ENCODE assay signal across 18 cellular contexts in the genomic region with DNA sequence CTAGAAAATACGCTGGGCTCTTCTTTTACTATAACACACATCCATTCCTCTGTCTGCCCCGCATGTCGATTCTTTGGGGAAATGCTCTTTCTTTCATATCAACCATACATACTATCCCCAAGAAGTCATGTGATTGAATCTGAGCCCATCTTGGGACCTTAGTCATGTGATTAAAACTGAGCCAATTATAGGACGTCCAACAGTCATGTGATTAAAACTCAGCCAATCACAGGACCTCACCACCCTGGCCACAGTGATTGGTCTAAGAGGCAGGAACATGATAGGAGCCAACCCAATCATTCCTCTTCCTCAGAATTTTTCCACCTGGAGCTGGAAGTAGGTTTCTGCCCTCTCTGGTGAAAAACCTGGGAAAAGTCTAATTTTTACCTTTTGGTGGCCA.
A peak's percentile ranks its signal among the peaks of the same experiment; 100 is the strongest.
DNase-seq lines count a peak whose midpoint lies in the region; ATAC-seq, FAIRE-seq and TF ChIP-seq lines count a peak whose summit lies in the region.
"Had no signal": no experiment of that assay in that cellular context is flagged by ENCODE, and none has a peak within 500 bp of the region (broad histone marks: within the 10 kb centered on the region; RNA-seq: fewer than 3 reads in every experiment).

No MANE protein-coding gene starts in this region.

- DNase-seq in DMS 273 (lab: John Stamatoyannopoulos, UW; ENCODE audit: unreplicated experiment) (peak; percentile 2), DMS 273 treated with DMSO at 0.1 percent for 48 hours (lab: John Stamatoyannopoulos, UW) (no peak), IMR-90 (no peak), K562 (ENCODE audit: extremely low read depth in 1 of 4, low spot score in 3 of 4) (peak; percentile 5 to 57 (median 45)), testis (peak; percentile 38), middle frontal gyrus (ENCODE audit: extremely low spot score, low spot score) (no peak), C1 segment of cervical spinal cord (lab: John Stamatoyannopoulos, UW) (no peak), NK-92 (lab: John Stamatoyannopoulos, UW; ENCODE audit: unreplicated experiment) (no peak)
- DNase-seq: AML-193; Calu3; CD4-positive, CD25-positive, alpha-beta regulatory T cell; DMS153; DND-41; GDM1; HCEC 1CT had no signal

- H3K79me1 ChIP-seq in IMR-90 (ENCODE audit: low read depth in 1 of 2, low read length in 2 of 2): no peaks in the 10 kb centered on the region

- ATAC-seq in IMR-90 (ENCODE audit: low read depth) (no peak), K562 (peak; percentile 63; the same call in 2 of the 3 replicates)

- intact Hi-C loops in IMR-90 (cut with micrococcal nuclease) (no loop called here), K562 (cut with micrococcal nuclease) (no loop called here), testis (cut with DNase I; ENCODE audit: low total_unique reads) (no loop called here)

- H2BK20ac ChIP-seq in IMR-90 (ENCODE audit: low read depth, low read length): no peak overlapping the region

- H3K36me3 ChIP-seq in IMR-90 (ENCODE audit: control insufficient read depth, insufficient read depth, low read length) (no peaks in the 10 kb centered on the region), K562 (ENCODE audit: control insufficient read depth, insufficient read depth, low read length) (no peaks in the 10 kb centered on the region), testis (ENCODE audit: low read depth, missing control alignments) (no peaks in the 10 kb centered on the region)
- H3K36me3 ChIP-seq: BLaER1 had no signal

- H3K27ac ChIP-seq in IMR-90 (ENCODE audit: insufficient read depth, low read length): no peak overlapping the region
- no peak overlapping the region for H3K27ac ChIP-seq in K562 (ENCODE audit: extremely low read depth, low read depth, low read length)
- no peak overlapping the region for H3K27ac ChIP-seq in testis
- H3K27ac ChIP-seq: 22Rv1, BLaER1, HL-60 had no signal

- BruUV-seq in IMR-90 (replicated peaks; lab: Mats Ljungman, UMichigan) (no TSS peak), K562 (replicated peaks; lab: Mats Ljungman, UMichigan) (no TSS peak)

- no peak overlapping the region for H3K23ac ChIP-seq in IMR-90 (ENCODE audit: low read depth, low read length)

- TF ChIP-seq RAD21 in IMR-90 (IDR thresholded peaks at IDR 0.05; ENCODE audit: low read length) (no peak), K562 (CRISPR knock-in tag; conservative IDR thresholded peaks at IDR 0.05 in 1 of 2, IDR thresholded peaks at IDR 0.05 in 1 of 2) (no peak)

- no peak for TF ChIP-seq POLR2A in IMR-90 (IDR thresholded peaks at IDR 0.05; ENCODE audit: low read depth, low read length)
- no peak for TF ChIP-seq POLR2A in K562 (conservative IDR thresholded peaks at IDR 0.05)
- no peak for TF ChIP-seq POLR2A in testis (IDR thresholded peaks at IDR 0.05)

- H2BK15ac ChIP-seq in IMR-90 (ENCODE audit: low read depth, low read length): no peak overlapping the region

- no peak overlapping the region for H2AFZ ChIP-seq in IMR-90 (replicated peaks; ENCODE audit: low read length, poor library complexity)
- no peak overlapping the region for H2AFZ ChIP-seq in K562 (ENCODE audit: low read depth, low read length)

- no peaks in the 10 kb centered on the region for H3K9me1 ChIP-seq in IMR-90 (ENCODE audit: insufficient read depth, low read length)
- H3K9me1 ChIP-seq in K562 (ENCODE audit: control insufficient read depth, insufficient read depth, low read length): no peaks in the 10 kb centered on the region

- no peak overlapping the region for H3K4me2 ChIP-seq in IMR-90 (ENCODE audit: low read depth, low read length)
- no peak overlapping the region for H3K4me2 ChIP-seq in K562 (ENCODE audit: insufficient read depth, low read length)
- H3K4me2 ChIP-seq: BLaER1 had no signal

- no peak overlapping the region for H3K4ac ChIP-seq in IMR-90 (ENCODE audit: low read depth, low read length)

- no peak overlapping the region for H3K56ac ChIP-seq in IMR-90 (ENCODE audit: extremely low read depth, insufficient read depth, low read length)

- no peaks in the 10 kb centered on the region for H3K79me2 ChIP-seq in K562 (ENCODE audit: control insufficient read depth, insufficient read depth, low read length)

- 75% methylated on average over 2 of the region's 4 CpGs; no CpG with 5 or more reads in 1 of the 2 experiments for WGBS in IMR-90 (ENCODE audit: extremely low coverage in 2 of 2, insufficient read length in 1 of 2), 2 experiments
- WGBS in K562 (ENCODE audit: insufficient coverage, low coverage, missing lambda C conversion rate): 1% methylated on average over 4 of the region's 4 CpGs
- WGBS in testis, 2 donors: 59 to 68% methylated on average over 4 of the region's 4 CpGs

- H2BK120ac ChIP-seq in IMR-90 (ENCODE audit: low read depth, low read length): no peak overlapping the region

- no peak overlapping the region for H4K5ac ChIP-seq in IMR-90 (ENCODE audit: low read depth, low read length)

- no peak for TF ChIP-seq EP300 in K562 (IDR thresholded peaks at IDR 0.05; ENCODE audit: low read length)

- in situ Hi-C loops in IMR-90 (cut with MboI; ENCODE audit: low sequenced_read_pairs) (no loop called here), K562 (cut with MboI) (no loop called here)

- FAIRE-seq in K562 (lab: Jason Lieb, UNC): peak; percentile 26

- H3K9ac ChIP-seq in IMR-90 (ENCODE audit: low read depth, low read length) (no peak overlapping the region), K562 (ENCODE audit: insufficient read depth in 1 of 2, low read depth in 2 of 2, low read length in 2 of 2) (no peak overlapping the region)
- H3K9ac ChIP-seq: BLaER1 had no signal

- no peak overlapping the region for H4K8ac ChIP-seq in IMR-90 (ENCODE audit: low read depth in 2 of 2, low read length in 2 of 2)

- CTCF ChIA-PET in IMR-90 (lab: Yijun Ruan, JAX) (no interaction called here), K562 (lab: Yijun Ruan, JAX; ENCODE audit: low intra/inter-chr PET ratio) (no interaction called here)

- H2AK5ac ChIP-seq in IMR-90 (ENCODE audit: low read depth, low read length): no peak overlapping the region

- H3K18ac ChIP-seq in IMR-90 (ENCODE audit: low read depth, low read length): no peak overlapping the region

- no peak for TF ChIP-seq CTCF in IMR-90 (conservative IDR thresholded peaks at IDR 0.05; ENCODE audit: low read depth, low read length)
- no peak for TF ChIP-seq CTCF in K562 (IDR thresholded peaks at IDR 0.05 in 2 of 3, conservative IDR thresholded peaks at IDR 0.05 in 1 of 3; ENCODE audit: insufficient read depth in 2 of 3, low read depth in 1 of 3, low read length in 3 of 3)
- TF ChIP-seq CTCF in testis (IDR thresholded peaks at IDR 0.05): no peak

- no peak overlapping the region for H2AK9ac ChIP-seq in IMR-90 (replicated peaks; ENCODE audit: low read depth, low read length, poor library complexity)

- no peak overlapping the region for H2BK5ac ChIP-seq in IMR-90 (ENCODE audit: low read depth, low read length, poor library complexity, severe bottlenecking)

- H4K91ac ChIP-seq in IMR-90 (ENCODE audit: insufficient read depth, low read depth, low read length): no peak overlapping the region

- dilution Hi-C loops in IMR-90 (cut with HindIII; ENCODE audit: low sequenced_read_pairs, unreplicated experiment): no loop called here

- POLR2A ChIA-PET in IMR-90 (lab: Charles Lee; ENCODE audit: unreplicated experiment): no interaction called here
- POLR2A ChIA-PET in K562 (lab: Yijun Ruan, JAX): no interaction called here

- H3K4me1 ChIP-seq in IMR-90 (ENCODE audit: control insufficient read depth, insufficient read depth, low read length) (no peaks in the 10 kb centered on the region), K562 (replicated peaks in 1 of 2; ENCODE audit: control insufficient read depth in 2 of 2, insufficient read depth in 2 of 2, low read length in 2 of 2) (no peaks in the 10 kb centered on the region), testis (no peaks in the 10 kb centered on the region)

- H3K9me3 ChIP-seq in IMR-90 (ENCODE audit: control insufficient read depth, insufficient read depth, low read length): peaks cover 2% of the 10 kb centered on the region; the same call in 1 of the 2 replicates
- no peaks in the 10 kb centered on the region for H3K9me3 ChIP-seq in K562 (replicated peaks; ENCODE audit: control insufficient read depth, insufficient read depth, low read depth, low read length)
- no peaks in the 10 kb centered on the region for H3K9me3 ChIP-seq in testis

- H3K14ac ChIP-seq in IMR-90 (replicated peaks; ENCODE audit: low read depth, low read length): no peak overlapping the region

- H4K20me1 ChIP-seq in IMR-90 (ENCODE audit: insufficient read depth, low read length) (no peaks in the 10 kb centered on the region), K562 (replicated peaks; ENCODE audit: control insufficient read depth, insufficient read depth, low read length) (no peaks in the 10 kb centered on the region)
- H4K20me1 ChIP-seq: BLaER1 had no signal

- H3K4me3 ChIP-seq in IMR-90 (ENCODE audit: insufficient read depth, low read depth, low read length): no peak overlapping the region
- no peak overlapping the region for H3K4me3 ChIP-seq in K562
- peak overlapping the region in 1 of 2 donors; percentile 4 for H3K4me3 ChIP-seq in testis
- H3K4me3 ChIP-seq: BLaER1 had no signal

- H3K27me3 ChIP-seq in IMR-90 (ENCODE audit: control insufficient read depth, insufficient read depth, low read length): no peaks in the 10 kb centered on the region
- no peaks in the 10 kb centered on the region for H3K27me3 ChIP-seq in K562 (ENCODE audit: control insufficient read depth in 2 of 2, insufficient read depth in 2 of 2, low read length in 2 of 2)
- no peaks in the 10 kb centered on the region for H3K27me3 ChIP-seq in testis
- H3K27me3 ChIP-seq: BLaER1 had no signal

TF ChIP-seq in IMR-90, 13 proteins besides CTCF, POLR2A, EP300 and RAD21:
- TF ChIP-seq, protein P1, sequence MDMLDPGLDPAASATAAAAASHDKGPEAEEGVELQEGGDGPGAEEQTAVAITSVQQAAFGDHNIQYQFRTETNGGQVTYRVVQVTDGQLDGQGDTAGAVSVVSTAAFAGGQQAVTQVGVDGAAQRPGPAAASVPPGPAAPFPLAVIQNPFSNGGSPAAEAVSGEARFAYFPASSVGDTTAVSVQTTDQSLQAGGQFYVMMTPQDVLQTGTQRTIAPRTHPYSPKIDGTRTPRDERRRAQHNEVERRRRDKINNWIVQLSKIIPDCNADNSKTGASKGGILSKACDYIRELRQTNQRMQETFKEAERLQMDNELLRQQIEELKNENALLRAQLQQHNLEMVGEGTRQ (IDR thresholded peaks at IDR 0.05; ENCODE audit: low read depth, low read length): 0 out of 2 replicates have a peak, but pooled peaks have one; percentile 14
- TF ChIP-seq MAZ (IDR thresholded peaks at IDR 0.05; ENCODE audit: borderline replicate concordance, low read depth, low read length): no peak
TF ChIP-seq in IMR-90: peak in this region for 1.

TF ChIP-seq in K562, 482 proteins besides CTCF, POLR2A, EP300 and RAD21 (continues in another document):
- TF ChIP-seq CHCHD3 (CRISPR knock-in tag; IDR thresholded peaks at IDR 0.05): no peak
- TF ChIP-seq SNIP1 (IDR thresholded peaks at IDR 0.05; ENCODE audit: low read depth): no peak
- no peak for TF ChIP-seq PHB (CRISPR knock-in tag; IDR thresholded peaks at IDR 0.05)
- TF ChIP-seq TOE1 (IDR thresholded peaks at IDR 0.05; ENCODE audit: borderline replicate concordance): peak; percentile 89
- TF ChIP-seq TOE1 (CRISPR knock-in tag; IDR thresholded peaks at IDR 0.05; ENCODE audit: borderline replicate concordance, low read depth): no peak
- TF ChIP-seq ZNF324 (CRISPR knock-in tag; IDR thresholded peaks at IDR 0.05): no peak
- peak; percentile 67 for TF ChIP-seq CBFA2T2 (conservative IDR thresholded peaks at IDR 0.05)
- TF ChIP-seq ZNF57 (CRISPR knock-in tag; IDR thresholded peaks at IDR 0.05): no peak

Comparison
In these comparisons a context has a peak if more than half of its experiments do, and no peak if none do; other contexts are left out.
1. DNase-seq: peak in DMS 273 (single experiment), K562 (4 of 4) and testis (single experiment); none in DMS 273 treated with DMSO at 0.1 percent for 48 hours (single experiment), IMR-90 (single experiment), middle frontal gyrus (single experiment), C1 segment of cervical spinal cord (0 of 14) and NK-92 (single experiment).